In genomic region chr1:110062612-110063011, GRCh38 we compare ENCODE assay signal across 16 cellular contexts. TPM values are rescaled to one million over a fixed set of nuclear protein-coding genes. Genes with fewer than 3 reads are reported as not detected.
DNase-seq lines count a peak whose midpoint lies in the region; ATAC-seq and TF ChIP-seq lines count a peak whose summit lies in the region.
"Had no signal": no experiment of that assay in that cellular context is flagged by ENCODE, and none has a peak within 500 bp of the region (broad histone marks: within the 10 kb centered on the region; RNA-seq: fewer than 3 reads in every experiment).

No MANE protein-coding gene starts in this region.

- no peak overlapping the region for H3K4me3 ChIP-seq in BLaER1
- H3K4me3 ChIP-seq in Karpas-422 (ENCODE audit: low read length): no peak overlapping the region
- no peak overlapping the region for H3K4me3 ChIP-seq in WERI-Rb-1 (ENCODE audit: low read depth, low read length)
- H3K4me3 ChIP-seq: GM12878, GM23248 had no signal

- no peak overlapping the region for H2AFZ ChIP-seq in Karpas-422 (ENCODE audit: low read length)
- H2AFZ ChIP-seq: GM23248 had no signal

- H3K9me3 ChIP-seq in BLaER1 (no peaks in the 10 kb centered on the region), Karpas-422 (ENCODE audit: low read length) (no peaks in the 10 kb centered on the region), WERI-Rb-1 (ENCODE audit: severe bottlenecking) (no peaks in the 10 kb centered on the region)
- H3K9me3 ChIP-seq: Caco-2 had no signal

- peak overlapping the region; percentile 22 for H3K4me2 ChIP-seq in BLaER1
- no peak overlapping the region for H3K4me2 ChIP-seq in Karpas-422 (ENCODE audit: low read depth, low read length, poor library complexity, severe bottlenecking)

- intact Hi-C loops in head of caudate nucleus (cut with DNase I): no loop called here

- H3K36me3 ChIP-seq in BLaER1 (peaks cover 22% of the 10 kb centered on the region), Karpas-422 (ENCODE audit: insufficient read depth, low read length) (no peaks in the 10 kb centered on the region), WERI-Rb-1 (peaks cover 16% of the 10 kb centered on the region)

- H3K4me1 ChIP-seq in BLaER1 (peaks cover 51% of the 10 kb centered on the region), Karpas-422 (ENCODE audit: low read length) (peaks cover 6% of the 10 kb centered on the region; the same call in 1 of the 2 replicates)
- H3K4me1 ChIP-seq: Caco-2 had no signal

- ATAC-seq in HG02973 (IDR thresholded peaks at IDR 0.05; ENCODE audit: unreplicated experiment): no peak
- ATAC-seq: GM12878, HCT116 had no signal

- H3K27me3 ChIP-seq in BLaER1 (peaks cover 24% of the 10 kb centered on the region), Karpas-422 (ENCODE audit: low read length) (no peaks in the 10 kb centered on the region), WERI-Rb-1 (ENCODE audit: insufficient read depth, low read depth, severe bottlenecking) (no peaks in the 10 kb centered on the region)

- H3K9me2 ChIP-seq in Karpas-422 (replicated peaks; ENCODE audit: insufficient read depth, low read length): no peaks in the 10 kb centered on the region

- H3K4me3 Mint-ChIP-seq in mesothelial cell of epicardium: no peak overlapping the region
- H3K4me3 Mint-ChIP-seq: CD8-positive, alpha-beta memory T cell had no signal

- H3K27ac Mint-ChIP-seq in mesothelial cell of epicardium: peak overlapping the region; percentile 91

- TF ChIP-seq CTCF in WERI-Rb-1 (IDR thresholded peaks at IDR 0.05; ENCODE audit: low read depth, low read length) (no peak), mesothelial cell of epicardium (IDR thresholded peaks at IDR 0.05; ENCODE audit: unreplicated experiment) (no peak)

- no peak for DNase-seq in Karpas-422
- peak; percentile 45 for DNase-seq in WERI-Rb-1
- DNase-seq in mesothelial cell of epicardium (ENCODE audit: low spot score in 2 of 2, unreplicated experiment in 2 of 2): no peak
- DNase-seq in EL: no peak
- no peak for DNase-seq in stimulated activated CD4-positive, alpha-beta T cell treated with anti-CD3 and anti-CD28 coated beads, Interleukin-4, amount 100 ng/mL, for 24 hours
- DNase-seq in head of caudate nucleus: no peak
- DNase-seq: Caco-2, DMS53, GM23248, KBM-7 had no signal

- H3K9me3 Mint-ChIP-seq in mesothelial cell of epicardium: no peaks in the 10 kb centered on the region
- H3K9me3 Mint-ChIP-seq: CD8-positive, alpha-beta memory T cell had no signal

- H4K20me1 ChIP-seq in BLaER1: peaks cover 74% of the 10 kb centered on the region
- no peaks in the 10 kb centered on the region for H4K20me1 ChIP-seq in Karpas-422 (ENCODE audit: insufficient read depth, low read depth, low read length)

- peaks cover 88% of the 10 kb centered on the region for H3K4me1 Mint-ChIP-seq in mesothelial cell of epicardium

- H3K79me2 ChIP-seq in Karpas-422 (ENCODE audit: low read length): no peaks in the 10 kb centered on the region

- H3K27me3 Mint-ChIP-seq in mesothelial cell of epicardium (ENCODE audit: low read depth): no peaks in the 10 kb centered on the region

- H3K27ac ChIP-seq in BLaER1 (no peak overlapping the region), Karpas-422 (ENCODE audit: low read length) (peak overlapping the region; percentile 20; the same call in 1 of the 2 replicates), WERI-Rb-1 (no peak overlapping the region)
- H3K27ac ChIP-seq: GM23248 had no signal

- H3K36me3 Mint-ChIP-seq in mesothelial cell of epicardium: peaks cover 26% of the 10 kb centered on the region

- no peak overlapping the region for H3K9ac ChIP-seq in BLaER1
- H3K9ac ChIP-seq in Karpas-422 (ENCODE audit: low read length): no peak overlapping the region
- H3K9ac ChIP-seq: GM23248 had no signal

RNA-seq across cellular contexts. Expression of gene ALX3, which starts 7.9 kb away (rescaled TPM):
- total RNA-seq in Karpas-422 (2014; rRNA removed; shearing (Covaris generic); ENCODE audit: low replicate concordance): not detected in 2 replicates
- 127 to 136 TPM (median 132 TPM) in 3 replicates for total RNA-seq in mesothelial cell of epicardium
- total RNA-seq: Caco-2; CD8-positive, alpha-beta memory T cell; G401; GM12878; GM23248 had no signal

RNA-seq across cellular contexts. Expression of gene STRIP1, which starts 28.2 kb away (rescaled TPM):
- 35.3 and 53.8 TPM in 2 replicates for total RNA-seq in Karpas-422 (2014; rRNA removed; shearing (Covaris generic); ENCODE audit: low replicate concordance)
- total RNA-seq in mesothelial cell of epicardium: 93.8 to 99.2 TPM (median 96.0 TPM) in 3 replicates

RNA-seq across cellular contexts. Expression of gene UBL4B, which starts 49.6 kb away (rescaled TPM):
- total RNA-seq in Karpas-422 (2014; rRNA removed; shearing (Covaris generic); ENCODE audit: low replicate concordance): 0.19 and 0.47 TPM in 2 replicates
- 10.2 to 11.7 TPM (median 10.7 TPM) in 3 replicates for total RNA-seq in mesothelial cell of epicardium
- total RNA-seq: Caco-2; CD8-positive, alpha-beta memory T cell; G401; GM23248 had no signal

Comparison
In these comparisons a context has a peak if more than half of its experiments do, and no peak if none do; other contexts are left out.
1. RNA of gene ALX3, which starts 7.9 kb away (total RNA-seq): 127 to 136 TPM in mesothelial cell of epicardium; not detected in Karpas-422; every median in the first group is over 100 times any median in the second.